Comparison of ENCODE assay signal across 15 cellular contexts in the genomic region with DNA sequence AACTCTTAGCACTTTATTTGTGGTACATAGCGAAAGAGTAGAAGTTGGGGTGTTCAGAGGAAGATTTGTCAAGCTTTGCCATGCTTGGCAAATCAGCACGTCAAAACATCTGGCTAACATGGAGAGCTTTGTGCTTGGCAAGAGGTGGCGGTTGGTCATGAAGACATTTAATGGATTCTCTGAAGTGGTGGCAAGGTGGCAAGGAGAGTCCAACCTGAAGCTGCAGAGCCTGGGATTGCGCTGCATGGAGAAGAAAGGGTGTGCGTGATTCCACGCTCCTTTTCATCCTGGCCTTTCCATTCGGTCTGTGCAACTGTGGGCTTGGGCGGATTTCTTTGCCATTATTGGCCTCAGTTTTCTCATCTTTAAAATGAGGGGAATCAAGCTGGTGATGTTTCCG. TPM values are rescaled to one million over a fixed set of nuclear protein-coding genes. Genes with fewer than 3 reads are reported as not detected.
DNase-seq lines count a peak whose midpoint lies in the region; ATAC-seq and TF ChIP-seq lines count a peak whose summit lies in the region.
"Had no signal": no experiment of that assay in that cellular context is flagged by ENCODE, and none has a peak within 500 bp of the region (broad histone marks: within the 10 kb centered on the region; RNA-seq: fewer than 3 reads in every experiment).

No MANE protein-coding gene starts in this region.

- no peak for TF ChIP-seq CTCF in ascending aorta (IDR thresholded peaks at IDR 0.05)
- TF ChIP-seq CTCF in glutamatergic neuron (IDR thresholded peaks at IDR 0.05; ENCODE audit: partially characterized antibody, unreplicated experiment) = no peak
- TF ChIP-seq CTCF in prostate gland (IDR thresholded peaks at IDR 0.05) = no peak

- intact Hi-C loops in ascending aorta (cut with DNase I) = no loop called here
- intact Hi-C loops in prostate gland (cut with DNase I) = no loop called here

- WGBS in GM23248 (ENCODE audit: low coverage in 1 of 2, low lambda C conversion rate in 2 of 2, missing lambda C conversion rate in 2 of 2), 2 experiments = 87 to 90% methylated on average over 9 of the region's 9 CpGs
- 82% methylated on average over 9 of the region's 9 CpGs for WGBS in prostate gland

- peak overlapping the region; percentile 60 for H3K27ac Mint-ChIP-seq in glutamatergic neuron (ENCODE audit: unreplicated experiment)
- H3K27ac Mint-ChIP-seq: stimulated activated naive B cell treated with anti-CD40 and anti-IgM and Interleukin-4, amounts not matched to agents 10 μg/mL and 1 μg/mL and 100 μg/mL, for 72 hours had no signal

- H3K79me2 ChIP-seq in GM23248 (ENCODE audit: insufficient read depth) = peaks cover 75% of the 10 kb centered on the region

- no peak for ATAC-seq in GM21825 (IDR thresholded peaks at IDR 0.05; ENCODE audit: unreplicated experiment)
- ATAC-seq: stimulated activated naive B cell treated with anti-CD40 and anti-IgM and Interleukin-4, amounts not matched to agents 10 μg/mL and 1 μg/mL and 100 μg/mL, for 72 hours had no signal

- peaks cover 15% of the 10 kb centered on the region for H3K27me3 Mint-ChIP-seq in glutamatergic neuron (ENCODE audit: unreplicated experiment)
- H3K27me3 Mint-ChIP-seq: CD8-positive, alpha-beta memory T cell had no signal

- H3K4me3 ChIP-seq in GM23248 = peak overlapping the region; percentile 81
- H3K4me3 ChIP-seq in ascending aorta = peak overlapping the region; percentile 77 to 98
- H3K4me3 ChIP-seq in prostate gland = peak overlapping the region in 1 of 2 donors; percentile 97
- H3K4me3 ChIP-seq: HAP-1, ovary had no signal

- no peak overlapping the region for H2AFZ ChIP-seq in GM23248

- H3K9me3 Mint-ChIP-seq in glutamatergic neuron (ENCODE audit: unreplicated experiment) = peaks cover 25% of the 10 kb centered on the region
- H3K9me3 Mint-ChIP-seq: CD8-positive, alpha-beta memory T cell; stimulated activated naive B cell treated with anti-CD40 and anti-IgM and Interleukin-4, amounts not matched to agents 10 μg/mL and 1 μg/mL and 100 μg/mL, for 72 hours had no signal

- H3K27ac ChIP-seq in GM23248 = no peak overlapping the region
- no peak overlapping the region for H3K27ac ChIP-seq in ascending aorta
- H3K27ac ChIP-seq in prostate gland = peak overlapping the region; percentile 96 to 98
- H3K27ac ChIP-seq: ovary had no signal

- H3K4me1 Mint-ChIP-seq in glutamatergic neuron (ENCODE audit: low read depth, unreplicated experiment) = peaks cover 50% of the 10 kb centered on the region

- DNase-seq in GM23248 (no peak), ascending aorta (ENCODE audit: low spot score in 2 of 2) (no peak), glutamatergic neuron (no peak), prostate gland (ENCODE audit: low spot score) (no peak), NCI-H774 (lab: John Stamatoyannopoulos, UW) (no peak), G401 (ENCODE audit: low spot score) (no peak)
- DNase-seq: CD8-positive, alpha-beta memory T cell; hippocampal formation; MV-4-11; NCI-H510A; ovary; SIG-M5; stimulated activated naive B cell treated with anti-CD40 and anti-IgM and Interleukin-4, amounts not matched to agents 10 μg/mL and 1 μg/mL and 100 μg/mL, for 72 hours had no signal

- in situ Hi-C loops in GM23248 (cut with MboI) = no loop called here
- in situ Hi-C loops in G401 (cut with HindIII; ENCODE audit: low sequenced_read_pairs) = loop anchor here (10.0 kb wide), 1 partner anchor 46 kb away; no protein-coding TSS in a partner anchor

- H3K9ac ChIP-seq in GM23248 = 0 out of 2 replicates have a peak overlapping the region, but pooled peaks have one; percentile 10

- H3K4me3 Mint-ChIP-seq in glutamatergic neuron (ENCODE audit: unreplicated experiment) = peak overlapping the region; percentile 94
- H3K4me3 Mint-ChIP-seq: stimulated activated naive B cell treated with anti-CD40 and anti-IgM and Interleukin-4, amounts not matched to agents 10 μg/mL and 1 μg/mL and 100 μg/mL, for 72 hours had no signal

- H3K9me2 ChIP-seq in GM23248 (ENCODE audit: insufficient read depth) = no peaks in the 10 kb centered on the region

- H3K9me3 ChIP-seq in GM23248 (ENCODE audit: low read depth) (no peaks in the 10 kb centered on the region), ascending aorta (no peaks in the 10 kb centered on the region), prostate gland (no peaks in the 10 kb centered on the region)
- H3K9me3 ChIP-seq: HAP-1, ovary had no signal

- H3K36me3 ChIP-seq in GM23248 (ENCODE audit: low read depth) = peaks cover 4% of the 10 kb centered on the region; the same call in 1 of the 2 replicates
- peaks cover 0 to 8% of the 10 kb centered on the region in 2 donors for H3K36me3 ChIP-seq in ascending aorta
- H3K36me3 ChIP-seq in prostate gland = no peaks in the 10 kb centered on the region
- H3K36me3 ChIP-seq: HAP-1, ovary had no signal

- no peaks in the 10 kb centered on the region for H4K20me1 ChIP-seq in GM23248 (ENCODE audit: insufficient read depth)

- no peaks in the 10 kb centered on the region for H3K36me3 Mint-ChIP-seq in glutamatergic neuron (ENCODE audit: unreplicated experiment)

- H3K27me3 ChIP-seq in GM23248 (replicated peaks; ENCODE audit: insufficient read depth) (no peaks in the 10 kb centered on the region), ascending aorta (no peaks in the 10 kb centered on the region), prostate gland (replicated peaks; ENCODE audit: insufficient read depth) (no peaks in the 10 kb centered on the region)
- H3K27me3 ChIP-seq: ovary had no signal

- peaks cover 14% of the 10 kb centered on the region for H3F3A ChIP-seq in GM23248 (ENCODE audit: insufficient read depth)

- TF ChIP-seq POLR2A in prostate gland (IDR thresholded peaks at IDR 0.05) = no peak

- H3K4me1 ChIP-seq in GM23248 (ENCODE audit: insufficient read depth) = peaks cover 31% of the 10 kb centered on the region
- peaks cover 12 to 51% of the 10 kb centered on the region in 2 donors for H3K4me1 ChIP-seq in ascending aorta
- peaks cover 40% of the 10 kb centered on the region for H3K4me1 ChIP-seq in prostate gland (replicated peaks)

- H3K4me2 ChIP-seq in GM23248 (ENCODE audit: unreplicated experiment) = peak overlapping the region; percentile 88

RNA-seq across cellular contexts. Expression of a gene that starts 3.1 kb away (rescaled TPM):
- 116 and 123 TPM in 2 replicates for total RNA-seq in GM23248 (2014; rRNA removed; shearing (Covaris generic))
- 74.1 and 78.3 TPM in 2 replicates for polyA plus RNA-seq in GM23248 (2016; fragmentation: Nextera tagmentation; extraction: Ambion mirVana)
- total RNA-seq in ascending aorta = 125 TPM
- 295 TPM for total RNA-seq in glutamatergic neuron (ENCODE audit: unreplicated experiment)
- total RNA-seq in prostate gland = 100 to 1,000 TPM; 231 to 261 TPM
- total RNA-seq in G401 (2014; rRNA removed; shearing (Covaris generic)) = 48.4 and 63.3 TPM in 2 replicates

RNA-seq across cellular contexts. Expression of a gene that starts 55.5 kb away (rescaled TPM):
- total RNA-seq in GM23248 (2014; rRNA removed; shearing (Covaris generic)) = 46.4 and 50.4 TPM in 2 replicates
- 32.9 and 36.0 TPM in 2 replicates for polyA plus RNA-seq in GM23248 (2016; fragmentation: Nextera tagmentation; extraction: Ambion mirVana)
- total RNA-seq in ascending aorta (66.5 TPM), glutamatergic neuron (ENCODE audit: unreplicated experiment) (191 TPM), prostate gland (100 to 1,000 TPM; 105 to 194 TPM)
- 68.3 and 71.3 TPM in 2 replicates for total RNA-seq in G401 (2014; rRNA removed; shearing (Covaris generic))

Comparison
In these comparisons a context has a peak if more than half of its experiments do, and no peak if none do; other contexts are left out.
1. H3K27ac ChIP-seq: peak in prostate gland (2 of 2); none in GM23248 (single experiment) and ascending aorta (0 of 2).